Comparison of ENCODE assay signal across 1 cellular context in the genomic region with DNA sequence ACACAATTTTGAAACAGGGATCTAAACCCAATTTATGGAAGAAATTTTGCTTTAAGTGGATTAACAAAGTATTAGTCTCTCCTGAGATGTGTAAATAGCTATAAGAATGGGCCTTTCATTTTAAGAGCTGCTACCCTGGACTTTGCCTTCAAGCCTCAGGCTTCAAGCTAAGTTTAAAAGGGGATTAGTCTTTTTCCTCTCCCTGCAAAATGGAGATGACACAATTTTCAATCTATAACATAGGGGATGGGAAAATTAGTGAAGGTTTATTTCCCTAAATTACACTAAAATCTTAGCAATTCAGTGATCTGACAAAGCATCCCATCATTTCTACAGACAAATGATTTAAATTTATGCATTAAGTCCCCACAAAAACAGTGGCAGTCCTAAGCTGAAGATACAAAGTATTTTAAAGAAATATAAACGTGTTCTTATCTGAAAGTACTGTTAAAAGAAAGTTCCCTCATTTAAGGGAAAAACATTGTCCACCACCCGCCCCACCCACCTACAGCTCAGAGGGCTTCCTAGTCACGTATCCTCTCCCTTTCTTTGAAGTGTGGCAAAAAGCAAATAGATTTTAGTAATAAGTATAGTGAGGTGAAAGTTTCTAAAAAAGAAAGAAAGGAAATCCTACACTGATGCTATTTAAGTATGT.
A peak's percentile ranks its signal among the peaks of the same experiment; 100 is the strongest.
TF ChIP-seq lines count a peak whose summit lies in the region.

No MANE protein-coding gene starts in this region.

TF ChIP-seq in HepG2, 621 proteins besides CTCF, POLR2A, EP300 and RAD21 (continued from another document and continues in another):
- TF ChIP-seq, protein P1, sequence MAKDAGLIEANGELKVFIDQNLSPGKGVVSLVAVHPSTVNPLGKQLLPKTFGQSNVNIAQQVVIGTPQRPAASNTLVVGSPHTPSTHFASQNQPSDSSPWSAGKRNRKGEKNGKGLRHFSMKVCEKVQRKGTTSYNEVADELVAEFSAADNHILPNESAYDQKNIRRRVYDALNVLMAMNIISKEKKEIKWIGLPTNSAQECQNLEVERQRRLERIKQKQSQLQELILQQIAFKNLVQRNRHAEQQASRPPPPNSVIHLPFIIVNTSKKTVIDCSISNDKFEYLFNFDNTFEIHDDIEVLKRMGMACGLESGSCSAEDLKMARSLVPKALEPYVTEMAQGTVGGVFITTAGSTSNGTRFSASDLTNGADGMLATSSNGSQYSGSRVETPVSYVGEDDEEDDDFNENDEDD (CRISPR knock-in tag; IDR thresholded peaks at IDR 0.05; ENCODE audit: borderline replicate concordance) = no peak; the same call in 1 of the 2 replicates
- TF ChIP-seq GATAD2A (CRISPR knock-in tag; IDR thresholded peaks at IDR 0.05) (peak; percentile 82), SP5 (CRISPR knock-in tag; IDR thresholded peaks at IDR 0.05; ENCODE audit: borderline replicate concordance, low read depth) (peak; percentile 98), NCOA5 (CRISPR knock-in tag; IDR thresholded peaks at IDR 0.05) (no peak), U2AF1 (optimal IDR thresholded peaks at IDR 0.05; ENCODE audit: low read depth, low read length) (no peak), JARID2 (CRISPR knock-in tag; IDR thresholded peaks at IDR 0.05; ENCODE audit: insufficient replicate concordance) (no peak), ZFP36L2 (CRISPR knock-in tag; IDR thresholded peaks at IDR 0.05) (no peak), POLR2AphosphoS2 (IDR thresholded peaks at IDR 0.05; ENCODE audit: low read depth, low read length) (no peak), ZNF329 (CRISPR knock-in tag; IDR thresholded peaks at IDR 0.05; ENCODE audit: low read depth) (no peak), ZBTB38 (CRISPR knock-in tag; IDR thresholded peaks at IDR 0.05) (no peak), POGZ (CRISPR knock-in tag; IDR thresholded peaks at IDR 0.05) (peak; percentile 62; the same call in 1 of the 2 replicates), PHF21A (CRISPR knock-in tag; IDR thresholded peaks at IDR 0.05) (peak; percentile 83), SMYD3 (CRISPR knock-in tag; IDR thresholded peaks at IDR 0.05) (peak; percentile 32; the same call in 1 of the 2 replicates), ZNF354B (CRISPR knock-in tag; IDR thresholded peaks at IDR 0.05) (no peak), FOXA1 (IDR thresholded peaks at IDR 0.05) (no peak), FOXA1 (CRISPR knock-in tag; IDR thresholded peaks at IDR 0.05) (peak; percentile 82), HMG20A (CRISPR knock-in tag; IDR thresholded peaks at IDR 0.05; ENCODE audit: borderline replicate concordance) (peak; percentile 92), DPF2 (CRISPR knock-in tag; IDR thresholded peaks at IDR 0.05; ENCODE audit: borderline replicate concordance, low read depth) (peak; percentile 93), ZNF12 (CRISPR knock-in tag; IDR thresholded peaks at IDR 0.05) (no peak), ZNF136 (CRISPR knock-in tag; IDR thresholded peaks at IDR 0.05; ENCODE audit: low read depth) (no peak), KLF12 (CRISPR knock-in tag; IDR thresholded peaks at IDR 0.05; ENCODE audit: borderline replicate concordance) (0 out of 2 replicates have a peak, but pooled peaks have one; percentile 27), ZNF317 (CRISPR knock-in tag; IDR thresholded peaks at IDR 0.05) (no peak), JUNB (CRISPR knock-in tag; IDR thresholded peaks at IDR 0.05; ENCODE audit: borderline replicate concordance) (no peak), NFE2L2 (IDR thresholded peaks at IDR 0.05; ENCODE audit: low read length) (no peak), MTF2 (CRISPR knock-in tag; IDR thresholded peaks at IDR 0.05; ENCODE audit: borderline replicate concordance) (no peak), ZNF101 (CRISPR knock-in tag; IDR thresholded peaks at IDR 0.05; ENCODE audit: borderline replicate concordance, low read depth) (no peak), SNAI1 (CRISPR knock-in tag; IDR thresholded peaks at IDR 0.05; ENCODE audit: borderline replicate concordance) (no peak), ZNF383 (CRISPR knock-in tag; IDR thresholded peaks at IDR 0.05; ENCODE audit: borderline replicate concordance) (no peak), ZMYM2 (CRISPR knock-in tag; IDR thresholded peaks at IDR 0.05) (0 out of 2 replicates have a peak, but pooled peaks have one; percentile 60), SMARCE1 (IDR thresholded peaks at IDR 0.05; ENCODE audit: borderline replicate concordance) (no peak), SATB2 (CRISPR knock-in tag; IDR thresholded peaks at IDR 0.05) (no peak), ZNF713 (CRISPR knock-in tag; IDR thresholded peaks at IDR 0.05) (no peak), CCDC6 (CRISPR knock-in tag; IDR thresholded peaks at IDR 0.05) (no peak), ZNF644 (CRISPR knock-in tag; IDR thresholded peaks at IDR 0.05; ENCODE audit: low read depth) (no peak), YEATS2 (CRISPR knock-in tag; IDR thresholded peaks at IDR 0.05; ENCODE audit: borderline replicate concordance) (0 out of 2 replicates have a peak, but pooled peaks have one; percentile 31), XBP1 (CRISPR knock-in tag; IDR thresholded peaks at IDR 0.05) (no peak), GFI1 (CRISPR knock-in tag; IDR thresholded peaks at IDR 0.05; ENCODE audit: borderline replicate concordance) (peak; percentile 56; the same call in 1 of the 2 replicates), AHR (CRISPR knock-in tag; IDR thresholded peaks at IDR 0.05) (no peak), ZNF75D (CRISPR knock-in tag; IDR thresholded peaks at IDR 0.05; ENCODE audit: borderline replicate concordance) (no peak), SP1 (IDR thresholded peaks at IDR 0.05) (no peak), SP1 (CRISPR knock-in tag; IDR thresholded peaks at IDR 0.05) (0 out of 2 replicates have a peak, but pooled peaks have one; percentile 4), ZFP1 (CRISPR knock-in tag; IDR thresholded peaks at IDR 0.05) (no peak; the same call in 1 of the 2 replicates), MBNL3 (CRISPR knock-in tag; conservative IDR thresholded peaks at IDR 0.05) (no peak), ZEB1 (IDR thresholded peaks at IDR 0.05; ENCODE audit: insufficient replicate concordance, low read depth) (no peak)
- TF ChIP-seq, protein P2, sequence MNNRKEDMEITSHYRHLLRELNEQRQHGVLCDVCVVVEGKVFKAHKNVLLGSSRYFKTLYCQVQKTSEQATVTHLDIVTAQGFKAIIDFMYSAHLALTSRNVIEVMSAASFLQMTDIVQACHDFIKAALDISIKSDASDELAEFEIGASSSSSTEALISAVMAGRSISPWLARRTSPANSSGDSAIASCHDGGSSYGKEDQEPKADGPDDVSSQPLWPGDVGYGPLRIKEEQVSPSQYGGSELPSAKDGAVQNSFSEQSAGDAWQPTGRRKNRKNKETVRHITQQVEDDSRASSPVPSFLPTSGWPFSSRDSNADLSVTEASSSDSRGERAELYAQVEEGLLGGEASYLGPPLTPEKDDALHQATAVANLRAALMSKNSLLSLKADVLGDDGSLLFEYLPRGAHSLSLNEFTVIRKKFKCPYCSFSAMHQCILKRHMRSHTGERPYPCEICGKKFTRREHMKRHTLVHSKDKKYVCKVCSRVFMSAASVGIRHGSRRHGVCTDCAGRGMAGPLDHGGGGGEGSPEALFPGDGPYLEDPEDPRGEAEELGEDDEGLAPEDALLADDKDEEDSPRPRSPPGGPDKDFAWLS (CRISPR knock-in tag; IDR thresholded peaks at IDR 0.05; ENCODE audit: borderline replicate concordance) = no peak
- TF ChIP-seq, protein P3, sequence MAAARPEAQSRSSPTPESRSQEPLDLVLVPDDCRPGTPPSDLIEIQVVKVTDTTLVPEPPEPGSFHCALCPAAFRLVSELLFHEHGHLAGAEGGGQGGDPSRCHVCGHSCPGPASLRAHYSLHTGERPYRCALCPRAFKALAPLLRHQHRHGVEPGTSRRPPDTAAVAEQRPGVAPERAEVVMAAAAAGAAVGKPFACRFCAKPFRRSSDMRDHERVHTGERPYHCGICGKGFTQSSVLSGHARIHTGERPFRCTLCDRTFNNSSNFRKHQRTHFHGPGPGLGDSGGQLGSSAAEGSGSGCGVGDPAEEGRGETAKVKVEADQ (CRISPR knock-in tag; IDR thresholded peaks at IDR 0.05; ENCODE audit: borderline replicate concordance) = no peak; the same call in 1 of the 2 replicates
- TF ChIP-seq, protein P4, sequence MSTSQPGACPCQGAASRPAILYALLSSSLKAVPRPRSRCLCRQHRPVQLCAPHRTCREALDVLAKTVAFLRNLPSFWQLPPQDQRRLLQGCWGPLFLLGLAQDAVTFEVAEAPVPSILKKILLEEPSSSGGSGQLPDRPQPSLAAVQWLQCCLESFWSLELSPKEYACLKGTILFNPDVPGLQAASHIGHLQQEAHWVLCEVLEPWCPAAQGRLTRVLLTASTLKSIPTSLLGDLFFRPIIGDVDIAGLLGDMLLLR (CRISPR knock-in tag; IDR thresholded peaks at IDR 0.05) = no peak
- TF ChIP-seq, protein P5, sequence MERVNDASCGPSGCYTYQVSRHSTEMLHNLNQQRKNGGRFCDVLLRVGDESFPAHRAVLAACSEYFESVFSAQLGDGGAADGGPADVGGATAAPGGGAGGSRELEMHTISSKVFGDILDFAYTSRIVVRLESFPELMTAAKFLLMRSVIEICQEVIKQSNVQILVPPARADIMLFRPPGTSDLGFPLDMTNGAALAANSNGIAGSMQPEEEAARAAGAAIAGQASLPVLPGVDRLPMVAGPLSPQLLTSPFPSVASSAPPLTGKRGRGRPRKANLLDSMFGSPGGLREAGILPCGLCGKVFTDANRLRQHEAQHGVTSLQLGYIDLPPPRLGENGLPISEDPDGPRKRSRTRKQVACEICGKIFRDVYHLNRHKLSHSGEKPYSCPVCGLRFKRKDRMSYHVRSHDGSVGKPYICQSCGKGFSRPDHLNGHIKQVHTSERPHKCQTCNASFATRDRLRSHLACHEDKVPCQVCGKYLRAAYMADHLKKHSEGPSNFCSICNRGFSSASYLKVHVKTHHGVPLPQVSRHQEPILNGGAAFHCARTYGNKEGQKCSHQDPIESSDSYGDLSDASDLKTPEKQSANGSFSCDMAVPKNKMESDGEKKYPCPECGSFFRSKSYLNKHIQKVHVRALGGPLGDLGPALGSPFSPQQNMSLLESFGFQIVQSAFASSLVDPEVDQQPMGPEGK (CRISPR knock-in tag; IDR thresholded peaks at IDR 0.05) = peak; percentile 82
- TF ChIP-seq, protein P6, sequence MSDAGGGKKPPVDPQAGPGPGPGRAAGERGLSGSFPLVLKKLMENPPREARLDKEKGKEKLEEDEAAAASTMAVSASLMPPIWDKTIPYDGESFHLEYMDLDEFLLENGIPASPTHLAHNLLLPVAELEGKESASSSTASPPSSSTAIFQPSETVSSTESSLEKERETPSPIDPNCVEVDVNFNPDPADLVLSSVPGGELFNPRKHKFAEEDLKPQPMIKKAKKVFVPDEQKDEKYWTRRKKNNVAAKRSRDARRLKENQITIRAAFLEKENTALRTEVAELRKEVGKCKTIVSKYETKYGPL (CRISPR knock-in tag; IDR thresholded peaks at IDR 0.05) = no peak
- TF ChIP-seq, protein P7, sequence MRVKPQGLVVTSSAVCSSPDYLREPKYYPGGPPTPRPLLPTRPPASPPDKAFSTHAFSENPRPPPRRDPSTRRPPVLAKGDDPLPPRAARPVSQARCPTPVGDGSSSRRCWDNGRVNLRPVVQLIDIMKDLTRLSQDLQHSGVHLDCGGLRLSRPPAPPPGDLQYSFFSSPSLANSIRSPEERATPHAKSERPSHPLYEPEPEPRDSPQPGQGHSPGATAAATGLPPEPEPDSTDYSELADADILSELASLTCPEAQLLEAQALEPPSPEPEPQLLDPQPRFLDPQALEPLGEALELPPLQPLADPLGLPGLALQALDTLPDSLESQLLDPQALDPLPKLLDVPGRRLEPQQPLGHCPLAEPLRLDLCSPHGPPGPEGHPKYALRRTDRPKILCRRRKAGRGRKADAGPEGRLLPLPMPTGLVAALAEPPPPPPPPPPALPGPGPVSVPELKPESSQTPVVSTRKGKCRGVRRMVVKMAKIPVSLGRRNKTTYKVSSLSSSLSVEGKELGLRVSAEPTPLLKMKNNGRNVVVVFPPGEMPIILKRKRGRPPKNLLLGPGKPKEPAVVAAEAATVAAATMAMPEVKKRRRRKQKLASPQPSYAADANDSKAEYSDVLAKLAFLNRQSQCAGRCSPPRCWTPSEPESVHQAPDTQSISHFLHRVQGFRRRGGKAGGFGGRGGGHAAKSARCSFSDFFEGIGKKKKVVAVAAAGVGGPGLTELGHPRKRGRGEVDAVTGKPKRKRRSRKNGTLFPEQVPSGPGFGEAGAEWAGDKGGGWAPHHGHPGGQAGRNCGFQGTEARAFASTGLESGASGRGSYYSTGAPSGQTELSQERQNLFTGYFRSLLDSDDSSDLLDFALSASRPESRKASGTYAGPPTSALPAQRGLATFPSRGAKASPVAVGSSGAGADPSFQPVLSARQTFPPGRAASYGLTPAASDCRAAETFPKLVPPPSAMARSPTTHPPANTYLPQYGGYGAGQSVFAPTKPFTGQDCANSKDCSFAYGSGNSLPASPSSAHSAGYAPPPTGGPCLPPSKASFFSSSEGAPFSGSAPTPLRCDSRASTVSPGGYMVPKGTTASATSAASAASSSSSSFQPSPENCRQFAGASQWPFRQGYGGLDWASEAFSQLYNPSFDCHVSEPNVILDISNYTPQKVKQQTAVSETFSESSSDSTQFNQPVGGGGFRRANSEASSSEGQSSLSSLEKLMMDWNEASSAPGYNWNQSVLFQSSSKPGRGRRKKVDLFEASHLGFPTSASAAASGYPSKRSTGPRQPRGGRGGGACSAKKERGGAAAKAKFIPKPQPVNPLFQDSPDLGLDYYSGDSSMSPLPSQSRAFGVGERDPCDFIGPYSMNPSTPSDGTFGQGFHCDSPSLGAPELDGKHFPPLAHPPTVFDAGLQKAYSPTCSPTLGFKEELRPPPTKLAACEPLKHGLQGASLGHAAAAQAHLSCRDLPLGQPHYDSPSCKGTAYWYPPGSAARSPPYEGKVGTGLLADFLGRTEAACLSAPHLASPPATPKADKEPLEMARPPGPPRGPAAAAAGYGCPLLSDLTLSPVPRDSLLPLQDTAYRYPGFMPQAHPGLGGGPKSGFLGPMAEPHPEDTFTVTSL (CRISPR knock-in tag; IDR thresholded peaks at IDR 0.05; ENCODE audit: borderline replicate concordance) = peak; percentile 86; the same call in 1 of the 2 replicates
- TF ChIP-seq, protein P8, sequence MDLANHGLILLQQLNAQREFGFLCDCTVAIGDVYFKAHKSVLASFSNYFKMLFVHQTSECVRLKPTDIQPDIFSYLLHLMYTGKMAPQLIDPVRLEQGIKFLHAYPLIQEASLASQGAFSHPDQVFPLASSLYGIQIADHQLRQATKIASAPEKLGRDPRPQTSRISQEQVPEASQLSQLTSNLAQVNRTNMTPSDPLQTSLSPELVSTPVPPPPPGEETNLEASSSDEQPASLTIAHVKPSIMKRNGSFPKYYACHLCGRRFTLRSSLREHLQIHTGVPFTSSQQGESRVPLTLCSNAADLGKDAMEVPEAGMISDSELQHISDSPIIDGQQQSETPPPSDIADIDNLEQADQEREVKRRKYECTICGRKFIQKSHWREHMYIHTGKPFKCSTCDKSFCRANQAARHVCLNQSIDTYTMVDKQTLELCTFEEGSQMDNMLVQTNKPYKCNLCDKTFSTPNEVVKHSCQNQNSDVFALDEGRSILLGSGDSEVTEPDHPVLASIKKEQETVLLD (CRISPR knock-in tag; IDR thresholded peaks at IDR 0.05; ENCODE audit: low read depth) = no peak
- TF ChIP-seq, protein P9, sequence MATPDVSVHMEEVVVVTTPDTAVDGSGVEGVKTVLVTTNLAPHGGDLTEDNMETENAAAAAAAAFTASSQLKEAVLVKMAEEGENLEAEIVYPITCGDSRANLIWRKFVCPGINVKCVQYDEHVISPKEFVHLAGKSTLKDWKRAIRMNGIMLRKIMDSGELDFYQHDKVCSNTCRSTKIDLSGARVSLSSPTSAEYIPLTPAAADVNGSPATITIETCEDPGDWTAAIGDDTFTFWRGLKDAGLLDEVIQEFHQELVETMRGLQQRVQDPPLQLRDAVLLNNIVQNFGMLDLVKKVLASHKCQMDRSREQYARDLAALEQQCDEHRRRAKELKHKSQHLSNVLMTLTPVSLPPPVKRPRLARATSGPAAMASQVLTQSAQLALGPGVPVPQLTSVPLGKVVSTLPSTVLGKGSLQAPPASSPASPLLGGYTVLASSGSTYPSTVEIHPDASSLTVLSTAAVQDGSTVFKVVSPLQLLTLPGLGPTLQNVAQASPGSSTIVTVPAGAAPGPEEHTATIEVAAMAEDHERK (CRISPR knock-in tag; IDR thresholded peaks at IDR 0.05; ENCODE audit: low read depth) = no peak
